ENCODE assay signal across 27 cellular contexts in genomic region chr7:156677655-156678054, GRCh38. TPM values are rescaled to one million over a fixed set of nuclear protein-coding genes. Genes with fewer than 3 reads are reported as not detected.
DNase-seq lines count a peak whose midpoint lies in the region; ATAC-seq, FAIRE-seq and TF ChIP-seq lines count a peak whose summit lies in the region.
"Had no signal": no experiment of that assay in that cellular context is flagged by ENCODE, and none has a peak within 500 bp of the region (broad histone marks: within the 10 kb centered on the region; RNA-seq: fewer than 3 reads in every experiment).

No MANE protein-coding gene starts in this region.

- H3K36me3 ChIP-seq in HepG2 (replicated peaks in 1 of 2; ENCODE audit: control insufficient read depth in 1 of 2, insufficient read depth in 2 of 2, low read length in 2 of 2): peaks cover 9 to 38% of the 10 kb centered on the region in 2 experiments
- peaks cover 0 to 17% (median 0%) of the 10 kb centered on the region in 4 donors for H3K36me3 ChIP-seq in right lobe of liver

- no peaks in the 10 kb centered on the region for H3K79me2 ChIP-seq in HepG2 (ENCODE audit: insufficient read depth, low read length)

- H3K27ac ChIP-seq in HepG2 (ENCODE audit: extremely low read length, insufficient read depth, low read length) (no peak overlapping the region), right lobe of liver (no peak overlapping the region)
- H3K27ac ChIP-seq: 22Rv1, BLaER1 had no signal

- 98% methylated on average over 6 of the region's 6 CpGs for WGBS in HepG2 (ENCODE audit: low lambda C conversion rate)
- WGBS in right lobe of liver (ENCODE audit: insufficient coverage, low coverage, low lambda C conversion rate, missing lambda C conversion rate): 80% methylated on average over 2 of the region's 6 CpGs

- no peaks in the 10 kb centered on the region for H3K9me3 ChIP-seq in HepG2 (ENCODE audit: low read length)
- no peaks in the 10 kb centered on the region for H3K9me3 ChIP-seq in right lobe of liver
- H3K9me3 ChIP-seq: BE2C, BLaER1 had no signal

- no peak for ATAC-seq in HepG2
- ATAC-seq in right lobe of liver: no peak
- ATAC-seq in natural killer cell: no peak
- ATAC-seq: GM12878 had no signal

- no peaks in the 10 kb centered on the region for H3K4me1 ChIP-seq in HepG2 (ENCODE audit: insufficient read depth, low read length)
- no peaks in the 10 kb centered on the region for H3K4me1 ChIP-seq in right lobe of liver
- H3K4me1 ChIP-seq: BE2C, BLaER1 had no signal

- DNase-seq in HepG2 (ENCODE audit: low spot score): no peak
- no peak for DNase-seq in right lobe of liver
- DNase-seq in HFFc6: no peak
- no peak for DNase-seq in nephron progenitor cell
- no peak for DNase-seq in NCI-H510A (lab: John Stamatoyannopoulos, UW)
- DNase-seq in natural killer cell: no peak
- no peak for DNase-seq in COR-L47 (lab: John Stamatoyannopoulos, UW)
- DNase-seq: ACHN; BE2C; C1 segment of cervical spinal cord; CD4-positive, alpha-beta memory T cell; CD4-positive, CD25-positive, alpha-beta regulatory T cell; CD8-positive, alpha-beta memory T cell; DMS 273 treated with DMSO at 0.1 percent for 48 hours; DMS153; DMS53; DMS79; DND-41; EL; GDM1 had no signal

- no peak overlapping the region for H3K9ac ChIP-seq in HepG2 (ENCODE audit: insufficient read depth, low read depth, low read length)
- H3K9ac ChIP-seq: BLaER1 had no signal

- intact Hi-C loops in HepG2 (cut with micrococcal nuclease; ENCODE audit: unreplicated experiment) (no loop called here), right lobe of liver (cut with DNase I) (no loop called here), natural killer cell (cut with micrococcal nuclease) (no loop called here)

- no peak for TF ChIP-seq RAD21 in HepG2 (CRISPR knock-in tag; IDR thresholded peaks at IDR 0.05)

- TF ChIP-seq POLR2A in HepG2 (IDR thresholded peaks at IDR 0.05; ENCODE audit: insufficient read depth in 1 of 2, low read depth in 2 of 2, low read length in 2 of 2) (no peak), right lobe of liver (IDR thresholded peaks at IDR 0.05) (no peak)

- CTCF ChIA-PET in HepG2 (lab: Yijun Ruan, JAX; ENCODE audit: low intra/inter-chr PET ratio, low total read pairs): no interaction called here

- no peaks in the 10 kb centered on the region for H4K20me1 ChIP-seq in HepG2 (ENCODE audit: insufficient read depth, low read length)
- H4K20me1 ChIP-seq: BLaER1 had no signal

- no peaks in the 10 kb centered on the region for H3K9me3 Mint-ChIP-seq in HFFc6
- no peaks in the 10 kb centered on the region for H3K9me3 Mint-ChIP-seq in nephron progenitor cell
- H3K9me3 Mint-ChIP-seq in natural killer cell: no peaks in the 10 kb centered on the region
- H3K9me3 Mint-ChIP-seq: CD4-positive, alpha-beta memory T cell; CD4-positive, CD25-positive, alpha-beta regulatory T cell; CD8-positive, alpha-beta memory T cell had no signal

- H3K4me3 Mint-ChIP-seq in HFFc6: no peak overlapping the region
- no peak overlapping the region for H3K4me3 Mint-ChIP-seq in nephron progenitor cell
- H3K4me3 Mint-ChIP-seq in natural killer cell: no peak overlapping the region
- H3K4me3 Mint-ChIP-seq: CD4-positive, alpha-beta memory T cell; CD4-positive, CD25-positive, alpha-beta regulatory T cell; CD8-positive, alpha-beta memory T cell had no signal

- TF ChIP-seq CTCF in HepG2 (CRISPR knock-in tag; IDR thresholded peaks at IDR 0.05) (no peak), right lobe of liver (IDR thresholded peaks at IDR 0.05) (no peak), HFFc6 (IDR thresholded peaks at IDR 0.05) (no peak), nephron progenitor cell (IDR thresholded peaks at IDR 0.05) (no peak), natural killer cell (IDR thresholded peaks at IDR 0.05) (no peak)

- H3K27me3 Mint-ChIP-seq in HFFc6 (ENCODE audit: insufficient read depth) (no peaks in the 10 kb centered on the region; the same call in 1 of the 2 replicates), nephron progenitor cell (ENCODE audit: low read depth, poor library complexity) (no peaks in the 10 kb centered on the region), natural killer cell (ENCODE audit: low read depth in 2 of 2) (no peaks in the 10 kb centered on the region)
- H3K27me3 Mint-ChIP-seq: CD4-positive, alpha-beta memory T cell; CD4-positive, CD25-positive, alpha-beta regulatory T cell had no signal

- FAIRE-seq in HepG2 (lab: Jason Lieb, UNC): no peak
- FAIRE-seq: GM12878, GM12892, GM18507 had no signal

- H3K36me3 Mint-ChIP-seq in HFFc6 (ENCODE audit: low read depth) (peaks cover 10% of the 10 kb centered on the region; the same call in 1 of the 2 replicates), nephron progenitor cell (ENCODE audit: low read depth) (peaks cover 47% of the 10 kb centered on the region), natural killer cell (no peaks in the 10 kb centered on the region)

- H3K4me1 Mint-ChIP-seq in HFFc6 (ENCODE audit: low read depth) (no peaks in the 10 kb centered on the region), nephron progenitor cell (peaks cover 12% of the 10 kb centered on the region), natural killer cell (peaks cover 0 to 6% of the 10 kb centered on the region in 2 donors)
- H3K4me1 Mint-ChIP-seq: CD14-positive monocyte; CD4-positive, alpha-beta memory T cell; CD4-positive, CD25-positive, alpha-beta regulatory T cell; CD8-positive, alpha-beta memory T cell had no signal

- no peak overlapping the region for H2AFZ ChIP-seq in HepG2 (ENCODE audit: low read length)

- H3K27ac Mint-ChIP-seq in HFFc6: peak overlapping the region; percentile 70
- H3K27ac Mint-ChIP-seq in nephron progenitor cell: peak overlapping the region; percentile 44
- no peak overlapping the region for H3K27ac Mint-ChIP-seq in natural killer cell
- H3K27ac Mint-ChIP-seq: CD4-positive, alpha-beta memory T cell; CD8-positive, alpha-beta memory T cell had no signal

- in situ Hi-C loops in HepG2 (cut with HindIII; ENCODE audit: extremely low pct_ligation_motif_present, low pct_unique_long_range_greater_than_20kb): no loop called here

- no peak for TF ChIP-seq EP300 in HepG2 (IDR thresholded peaks at IDR 0.05; ENCODE audit: low read depth in 2 of 2, low read length in 2 of 2)
- no peak for TF ChIP-seq EP300 in HepG2 (CRISPR knock-in tag; IDR thresholded peaks at IDR 0.05; ENCODE audit: borderline replicate concordance)

- H3K4me2 ChIP-seq in HepG2 (ENCODE audit: low read depth, low read length): no peak overlapping the region
- H3K4me2 ChIP-seq: BLaER1 had no signal

- POLR2A ChIA-PET in HepG2 (lab: Yijun Ruan, JAX): no interaction called here

- BruUV-seq in HepG2 (replicated peaks; lab: Mats Ljungman, UMichigan): no TSS peak

- H3K27me3 ChIP-seq in HepG2 (ENCODE audit: control insufficient read depth in 1 of 2, insufficient read depth in 2 of 2, low read length in 2 of 2): no peaks in the 10 kb centered on the region
- no peaks in the 10 kb centered on the region for H3K27me3 ChIP-seq in right lobe of liver
- H3K27me3 ChIP-seq: BE2C, BLaER1 had no signal

- H3K4me3 ChIP-seq in HepG2 (replicated peaks in 1 of 3; ENCODE audit: insufficient read depth in 1 of 3, low read depth in 2 of 3, low read length in 3 of 3) (no peak overlapping the region), right lobe of liver (no peak overlapping the region)
- H3K4me3 ChIP-seq: BLaER1, GM12878 had no signal

RNA-seq across cellular contexts. Expression of gene RNF32, which starts 37.1 kb away (rescaled TPM):
- not detected in 2 replicates for total RNA-seq in HepG2 (2016; rRNA removed; fragmentation: Illumina TruSeq; extraction: Trizol)
- total RNA-seq in HepG2 (2016; cell fraction: cytosol; rRNA removed; fragmentation: Illumina TruSeq; extraction: Trizol; ENCODE audit: low read depth): not detected in 2 replicates
- not detected in 2 replicates for total RNA-seq in HepG2 (2016; cell fraction: insoluble cytoplasmic fraction; rRNA removed; fragmentation: Illumina TruSeq; extraction: Trizol)
- not detected in 2 replicates for total RNA-seq in HepG2 (2016; cell fraction: membrane; rRNA removed; fragmentation: Illumina TruSeq; extraction: Trizol)
- total RNA-seq in HepG2 (2016; cell fraction: nucleus; rRNA removed; fragmentation: Illumina TruSeq; extraction: Trizol): not detected in 2 replicates
- polyA plus RNA-seq in HepG2 (2011; rRNA removed): not detected in 2 replicates
- not detected in 2 replicates for polyA plus RNA-seq in HepG2 (2011; cell fraction: cytosol; rRNA removed)
- not detected in 2 replicates for polyA plus RNA-seq in HepG2 (2011; cell fraction: nucleus; rRNA removed)
- 1.0 and 1.6 TPM in 2 replicates for polyA plus RNA-seq in HepG2 (2012)
- polyA plus RNA-seq in HepG2 (2016; cell fraction: cytosol; fragmentation: Illumina TruSeq; extraction: Trizol; ENCODE audit: low read depth): not detected in 2 replicates
- not detected in 2 replicates for polyA plus RNA-seq in HepG2 (2016; cell fraction: insoluble cytoplasmic fraction; fragmentation: Illumina TruSeq; extraction: Trizol; ENCODE audit: low read depth)
- polyA plus RNA-seq in HepG2 (2016; cell fraction: membrane; fragmentation: Illumina TruSeq; extraction: Trizol; ENCODE audit: low read depth): not detected in 2 replicates
- not detected in 2 replicates for polyA plus RNA-seq in HepG2 (2016; cell fraction: nucleus; fragmentation: Illumina TruSeq; extraction: Trizol; ENCODE audit: insufficient read depth, low read depth)
- polyA minus RNA-seq in HepG2 (2011; rRNA and poly(A)+ RNA removed; ENCODE audit: low replicate concordance): not detected in 2 replicates
- not detected in 2 replicates for polyA minus RNA-seq in HepG2 (2011; cell fraction: cytosol; rRNA and poly(A)+ RNA removed)
- not detected in 2 replicates for polyA minus RNA-seq in HepG2 (2011; cell fraction: nucleus; rRNA and poly(A)+ RNA removed)
- under 1 TPM in 5 of 6 experiments, not detected in 1; 0.23 to 0.84 (median 0.66) TPM for total RNA-seq in right lobe of liver
- total RNA-seq in HFFc6 (2021; fragmentation: NEBNext Ultra II Directional; extraction: Animal tissue kit (Norgen Biotek cat#: 25700)): 1 to 10 TPM in 4 of 6 experiments, under 1 TPM in 2; 0.94 to 2.5 (median 1.4) TPM
- total RNA-seq in natural killer cell: under 1 TPM in 1 of 3 donors, not detected in 2; 0.80 TPM
- total RNA-seq: A172 had no signal

Comparison
In these comparisons a context has a peak if more than half of its experiments do, and no peak if none do; other contexts are left out.
1. H3K27ac Mint-ChIP-seq: peak in HFFc6 (single experiment) and nephron progenitor cell (single experiment); none in natural killer cell (0 of 2).